Comparison of ENCODE assay signal across 20 cellular contexts in genomic region chr11:6992026-6992425, GRCh38. TPM values are rescaled to one million over a fixed set of nuclear protein-coding genes. Genes with fewer than 3 reads are reported as not detected.
DNase-seq lines count a peak whose midpoint lies in the region; ATAC-seq and TF ChIP-seq lines count a peak whose summit lies in the region.
"Had no signal": no experiment of that assay in that cellular context is flagged by ENCODE, and none has a peak within 500 bp of the region (broad histone marks: within the 10 kb centered on the region; RNA-seq: fewer than 3 reads in every experiment).

No MANE protein-coding gene starts in this region.

- no peak overlapping the region for H3K23ac ChIP-seq in mesenchymal stem cell (ENCODE audit: low read length in 2 of 2)

- no peak overlapping the region for H4K91ac ChIP-seq in mesenchymal stem cell (ENCODE audit: low read length)

- no peak for TF ChIP-seq EP300 in transverse colon (IDR thresholded peaks at IDR 0.05; ENCODE audit: low read depth)

- no peaks in the 10 kb centered on the region for H3K79me1 ChIP-seq in mesenchymal stem cell (replicated peaks; ENCODE audit: low read length, poor library complexity, severe bottlenecking)

- H3K4ac ChIP-seq in mesenchymal stem cell (ENCODE audit: low read depth in 1 of 2, low read length in 2 of 2): no peak overlapping the region

- DNase-seq in HCEC 1CT (peak; percentile 40), mesenchymal stem cell (peak; percentile 16), transverse colon (no peak)
- DNase-seq: activated CD4-positive, alpha-beta memory T cell treated with anti-CD3 and anti-CD28 coated beads for 36 hours; activated naive CD8-positive, alpha-beta T cell treated with anti-CD3 and anti-CD28 coated beads, Interleukin-2, amount 10 ng/mL, durations not matched to agents 7 days and 5 days; activated T-cell treated with anti-CD3 and anti-CD28 coated beads, Interleukin-2, amount 50 U/mL, for 48 hours; DMS153; heart left ventricle; NCI-H1092 treated with DMSO at 0.1 percent for 48 hours; NCI-H526; retina; Right ventricle myocardium superior; T-helper 1 cell had no signal

- H3K9ac ChIP-seq in mesenchymal stem cell (ENCODE audit: low read length): peak overlapping the region; percentile 57
- H3K9ac ChIP-seq: BLaER1 treated with 17β-estradiol and CSF1 and Interleukin-3, amounts not matched to agents 10 nM and 100 nM; KMS-11 had no signal

- H2BK12ac ChIP-seq in mesenchymal stem cell (ENCODE audit: low read length in 2 of 2): no peak overlapping the region

- H3K4me3 ChIP-seq in ectodermal cell (ENCODE audit: insufficient read depth, low read depth, low read length) (no peak overlapping the region), mesenchymal stem cell (ENCODE audit: insufficient read depth in 1 of 2, low read depth in 1 of 2, low read length in 2 of 2) (peak overlapping the region in 1 of 2 experiments; percentile 56), transverse colon (no peak overlapping the region)
- H3K4me3 ChIP-seq: BLaER1 treated with 17β-estradiol and CSF1 and Interleukin-3, amounts not matched to agents 10 nM and 100 nM; heart left ventricle had no signal

- H2BK5ac ChIP-seq in mesenchymal stem cell (ENCODE audit: low read depth, low read length, poor library complexity, severe bottlenecking): no peak overlapping the region

- no peak overlapping the region for H2AFZ ChIP-seq in mesenchymal stem cell (ENCODE audit: low read depth, low read length)

- H3K27ac ChIP-seq in ectodermal cell (ENCODE audit: insufficient read depth, low read depth, low read length, poor library complexity, severe bottlenecking) (peak overlapping the region; percentile 44), mesenchymal stem cell (ENCODE audit: low read length, poor library complexity, severe bottlenecking) (no peak overlapping the region), transverse colon (peak overlapping the region; percentile 27 to 66 (median 50))
- H3K27ac ChIP-seq: BLaER1 treated with 17β-estradiol and CSF1 and Interleukin-3, amounts not matched to agents 10 nM and 100 nM; KMS-11 had no signal

- no peak overlapping the region for H3K4me2 ChIP-seq in mesenchymal stem cell (ENCODE audit: low read length, poor library complexity, severe bottlenecking)
- H3K4me2 ChIP-seq: BLaER1 treated with 17β-estradiol and CSF1 and Interleukin-3, amounts not matched to agents 10 nM and 100 nM; KMS-11 had no signal

- ATAC-seq in HG03520 (IDR thresholded peaks at IDR 0.05; ENCODE audit: unreplicated experiment) (no peak), GM18873 (IDR thresholded peaks at IDR 0.05; ENCODE audit: low FRiP score, unreplicated experiment) (no peak), GM21723 (IDR thresholded peaks at IDR 0.05; ENCODE audit: unreplicated experiment) (no peak)
- ATAC-seq: heart left ventricle had no signal

- no peak overlapping the region for H4K8ac ChIP-seq in mesenchymal stem cell (ENCODE audit: low read length)

- no peaks in the 10 kb centered on the region for H3K27me3 ChIP-seq in ectodermal cell (ENCODE audit: control insufficient read depth, insufficient read depth, low read length, poor library complexity, severe bottlenecking)
- no peaks in the 10 kb centered on the region for H3K27me3 ChIP-seq in mesenchymal stem cell (ENCODE audit: control insufficient read depth in 1 of 2, insufficient read depth in 1 of 2, low read length in 2 of 2)
- H3K27me3 ChIP-seq in transverse colon: no peaks in the 10 kb centered on the region
- H3K27me3 ChIP-seq: BLaER1 treated with 17β-estradiol and CSF1 and Interleukin-3, amounts not matched to agents 10 nM and 100 nM; heart left ventricle had no signal

- H2BK15ac ChIP-seq in mesenchymal stem cell (ENCODE audit: low read depth, poor library complexity, severe bottlenecking): no peak overlapping the region

- H3K36me3 ChIP-seq in ectodermal cell (ENCODE audit: control insufficient read depth, insufficient read depth, low read length) (no peaks in the 10 kb centered on the region), mesenchymal stem cell (ENCODE audit: control insufficient read depth in 1 of 2, insufficient read depth in 2 of 2, low read depth in 1 of 2, low read length in 2 of 2) (no peaks in the 10 kb centered on the region), transverse colon (no peaks in the 10 kb centered on the region)
- H3K36me3 ChIP-seq: BLaER1 treated with 17β-estradiol and CSF1 and Interleukin-3, amounts not matched to agents 10 nM and 100 nM; heart left ventricle had no signal

- TF ChIP-seq CTCF in transverse colon (IDR thresholded peaks at IDR 0.05): no peak

- H3K18ac ChIP-seq in mesenchymal stem cell (ENCODE audit: low read depth in 1 of 2, low read length in 2 of 2): no peak overlapping the region

- no peak for TF ChIP-seq POLR2A in transverse colon (IDR thresholded peaks at IDR 0.05)

- in situ Hi-C loops in transverse colon (cut with MboI; ENCODE audit: low pct_ligation_motif_present in 1 of 4, low pct_unique_long_range_greater_than_20kb in 1 of 4, low sequenced_read_pairs in 3 of 4): no loop called here

- intact Hi-C loops in transverse colon (cut with DNase I; ENCODE audit: low total_unique reads): no loop called here

- no peak overlapping the region for H3K14ac ChIP-seq in mesenchymal stem cell (ENCODE audit: low read length in 2 of 2)

- peak overlapping the region; percentile 59 for H2AK5ac ChIP-seq in mesenchymal stem cell (ENCODE audit: low read length, severe bottlenecking)

- H2BK120ac ChIP-seq in mesenchymal stem cell (ENCODE audit: low read depth, low read length): no peak overlapping the region

- H3K9me3 ChIP-seq in ectodermal cell (ENCODE audit: control insufficient read depth, low read length) (no peaks in the 10 kb centered on the region), mesenchymal stem cell (ENCODE audit: control insufficient read depth, low read length) (no peaks in the 10 kb centered on the region), transverse colon (no peaks in the 10 kb centered on the region)
- H3K9me3 ChIP-seq: BLaER1 treated with 17β-estradiol and CSF1 and Interleukin-3, amounts not matched to agents 10 nM and 100 nM; heart left ventricle had no signal

- no peaks in the 10 kb centered on the region for H3K4me1 ChIP-seq in ectodermal cell (ENCODE audit: control insufficient read depth, insufficient read depth, low read length)
- H3K4me1 ChIP-seq in mesenchymal stem cell (ENCODE audit: control insufficient read depth, insufficient read depth, low read depth, low read length): peaks cover 2% of the 10 kb centered on the region
- no peaks in the 10 kb centered on the region for H3K4me1 ChIP-seq in transverse colon
- H3K4me1 ChIP-seq: heart left ventricle had no signal

- WGBS in ectodermal cell, 2 experiments: 79 to 90% methylated on average over 1 to 2 of the region's 2 CpGs
- 70% methylated on average over 1 of the region's 2 CpGs for WGBS in mesenchymal stem cell
- 64 to 76% methylated on average over 2 of the region's 2 CpGs for WGBS in transverse colon (ENCODE audit: low coverage in 1 of 2), 2 donors

RNA-seq across cellular contexts. Expression of gene ZNF214, which starts 28.1 kb away (rescaled TPM):
- 10.0 TPM for polyA plus RNA-seq in ectodermal cell (2013, experiment 1 of 4)
- polyA plus RNA-seq in ectodermal cell (2013, experiment 2 of 4): 8.4 TPM
- polyA plus RNA-seq in ectodermal cell (2013, experiment 3 of 4): 8.9 TPM
- 9.0 TPM for polyA plus RNA-seq in ectodermal cell (2013, experiment 4 of 4)
- 0.70 TPM for polyA plus RNA-seq in mesenchymal stem cell (2013, experiment 1 of 2)
- polyA plus RNA-seq in mesenchymal stem cell (2013, experiment 2 of 2): 0.81 TPM
- total RNA-seq in transverse colon: 1 to 10 TPM in 2 of 4 donors, under 1 TPM in 1, not detected in 1; 0.60 to 2.4 (median 1.1) TPM
- total RNA-seq: activated CD4-positive, alpha-beta memory T cell treated with anti-CD3 and anti-CD28 coated beads for 36 hours; activated naive CD8-positive, alpha-beta T cell treated with anti-CD3 and anti-CD28 coated beads, Interleukin-2, amount 10 ng/mL, durations not matched to agents 7 days and 5 days; natural killer cell treated with Interleukin-12 subunit alpha and Interleukin-12 subunit beta and Interleukin-15 and Interleukin-18, amount 100 ng/mL, for 72 hours had no signal

RNA-seq across cellular contexts. Expression of gene NLRP14, which starts 28.3 kb away (rescaled TPM):
- 0.39 TPM for polyA plus RNA-seq in ectodermal cell (2013, experiment 1 of 4)
- polyA plus RNA-seq in ectodermal cell (2013, experiment 2 of 4): 0.48 TPM
- polyA plus RNA-seq in ectodermal cell (2013, experiment 3 of 4): 0.16 TPM
- polyA plus RNA-seq in ectodermal cell (2013, experiment 4 of 4): 0.36 TPM
- not detected for polyA plus RNA-seq in mesenchymal stem cell (2013, experiment 1 of 2)
- polyA plus RNA-seq in mesenchymal stem cell (2013, experiment 2 of 2): 0.01 TPM
- under 1 TPM in 2 of 4 donors, not detected in 2; 0.41 to 0.48 TPM for total RNA-seq in transverse colon
- total RNA-seq: activated naive CD8-positive, alpha-beta T cell treated with anti-CD3 and anti-CD28 coated beads, Interleukin-2, amount 10 ng/mL, durations not matched to agents 7 days and 5 days; heart left ventricle; natural killer cell treated with Interleukin-12 subunit alpha and Interleukin-12 subunit beta and Interleukin-15 and Interleukin-18, amount 100 ng/mL, for 72 hours; Right ventricle myocardium superior had no signal
- polyA plus RNA-seq: heart left ventricle had no signal
